ENCODE assay signal across 18 cellular contexts in genomic region chr4:112840061-112840460, GRCh38.
A peak's percentile ranks its signal among the peaks of the same experiment; 100 is the strongest.
DNase-seq lines count a peak whose midpoint lies in the region; ATAC-seq and TF ChIP-seq lines count a peak whose summit lies in the region.
"Had no signal": no experiment of that assay in that cellular context is flagged by ENCODE, and none has a peak within 500 bp of the region (broad histone marks: within the 10 kb centered on the region; RNA-seq: fewer than 3 reads in every experiment).

No MANE protein-coding gene starts in this region.

- no peak for ATAC-seq in GM19324 (IDR thresholded peaks at IDR 0.05; ENCODE audit: low FRiP score, unreplicated experiment)
- no peak for ATAC-seq in GM18870 (IDR thresholded peaks at IDR 0.05; ENCODE audit: unreplicated experiment)
- ATAC-seq: Right ventricle myocardium inferior had no signal

- no peaks in the 10 kb centered on the region for H3K79me2 ChIP-seq in GM23248 (ENCODE audit: insufficient read depth)

- H3K36me3 Mint-ChIP-seq in glutamatergic neuron (ENCODE audit: unreplicated experiment) = peaks cover 24% of the 10 kb centered on the region
- H3K36me3 Mint-ChIP-seq: activated naive CD8-positive, alpha-beta T cell had no signal

- no peak overlapping the region for H3K4me3 ChIP-seq in GM23248
- H3K4me3 ChIP-seq: cardiac muscle cell, left ventricle myocardium inferior, ovary, tibial artery had no signal

- H3K27ac ChIP-seq in GM23248 = peak overlapping the region; percentile 70
- H3K27ac ChIP-seq: C4-2B, cardiac muscle cell, left ventricle myocardium inferior, ovary, tibial artery had no signal

- H3K9me3 ChIP-seq in GM23248 (ENCODE audit: low read depth) = no peaks in the 10 kb centered on the region
- H3K9me3 ChIP-seq: ovary, tibial artery had no signal

- in situ Hi-C loops in GM23248 (cut with MboI) = no loop called here

- no peaks in the 10 kb centered on the region for H3K36me3 ChIP-seq in GM23248 (ENCODE audit: low read depth)
- H3K36me3 ChIP-seq: cardiac muscle cell, left ventricle myocardium inferior, ovary, tibial artery had no signal

- H3K4me1 ChIP-seq in GM23248 (ENCODE audit: insufficient read depth) = peaks cover 11% of the 10 kb centered on the region
- H3K4me1 ChIP-seq: tibial artery had no signal

- no peak for TF ChIP-seq CTCF in glutamatergic neuron (IDR thresholded peaks at IDR 0.05; ENCODE audit: partially characterized antibody, unreplicated experiment)

- peak overlapping the region; percentile 3 for H3K27ac Mint-ChIP-seq in glutamatergic neuron (ENCODE audit: unreplicated experiment)
- H3K27ac Mint-ChIP-seq: activated naive CD8-positive, alpha-beta T cell; T-helper 1 cell treated with Interleukin-12 subunit alpha and Interleukin-12 subunit beta and Interleukin-4 antibody, amounts not matched to agents 30 μg/mL and 1 μg/mL, for 36 hours had no signal

- peak overlapping the region; percentile 5 for H3K4me2 ChIP-seq in GM23248 (ENCODE audit: unreplicated experiment)

- DNase-seq in GM23248 (peak; percentile 79), astrocyte of the hippocampus (ENCODE audit: low read depth, low spot score) (peak; percentile 53), glutamatergic neuron (no peak), stromal cell of bone marrow (ENCODE audit: low read depth) (peak; percentile 40), UCSD-AML1 (lab: John Stamatoyannopoulos, UW; ENCODE audit: unreplicated experiment) (no peak)
- DNase-seq: activated CD4-positive, CD25-positive, alpha-beta regulatory T cell; left ventricle myocardium inferior; NCI-H187; NCI-H446 treated with DMSO at 0.1 percent for 48 hours; ovary; tibial artery had no signal

- H3K9ac ChIP-seq in GM23248 = peak overlapping the region; percentile 47; the same call in 1 of the 2 replicates

- peaks cover 14% of the 10 kb centered on the region for H3K9me3 Mint-ChIP-seq in glutamatergic neuron (ENCODE audit: unreplicated experiment)
- H3K9me3 Mint-ChIP-seq: T-helper 1 cell treated with Interleukin-12 subunit alpha and Interleukin-12 subunit beta and Interleukin-4 antibody, amounts not matched to agents 30 μg/mL and 1 μg/mL, for 36 hours had no signal

- peaks cover 3% of the 10 kb centered on the region for H3K27me3 Mint-ChIP-seq in glutamatergic neuron (ENCODE audit: unreplicated experiment)

- H4K20me1 ChIP-seq in GM23248 (ENCODE audit: insufficient read depth) = no peaks in the 10 kb centered on the region

- peaks cover 28% of the 10 kb centered on the region for H3K4me1 Mint-ChIP-seq in glutamatergic neuron (ENCODE audit: low read depth, unreplicated experiment)

- H3K4me3 Mint-ChIP-seq in glutamatergic neuron (ENCODE audit: unreplicated experiment) = no peak overlapping the region
- H3K4me3 Mint-ChIP-seq: activated naive CD8-positive, alpha-beta T cell; T-helper 1 cell treated with Interleukin-12 subunit alpha and Interleukin-12 subunit beta and Interleukin-4 antibody, amounts not matched to agents 30 μg/mL and 1 μg/mL, for 36 hours had no signal

- H2AFZ ChIP-seq in GM23248 = no peak overlapping the region

- no peaks in the 10 kb centered on the region for H3K27me3 ChIP-seq in GM23248 (replicated peaks; ENCODE audit: insufficient read depth)
- H3K27me3 ChIP-seq: cardiac muscle cell, ovary, tibial artery had no signal

- no peaks in the 10 kb centered on the region for H3F3A ChIP-seq in GM23248 (ENCODE audit: insufficient read depth)

- no peaks in the 10 kb centered on the region for H3K9me2 ChIP-seq in GM23248 (ENCODE audit: insufficient read depth)

Comparison
In these comparisons a context has a peak if more than half of its experiments do, and no peak if none do; other contexts are left out.
1. DNase-seq: peak in GM23248 (single experiment), astrocyte of the hippocampus (single experiment) and stromal cell of bone marrow (single experiment); none in glutamatergic neuron (single experiment) and UCSD-AML1 (single experiment).